8 cellular contexts compared by ENCODE assay signal in genomic region chr10:124722812-124723783, GRCh38. TPM values are rescaled to one million over a fixed set of nuclear protein-coding genes. Genes with fewer than 3 reads are reported as not detected.
A peak's percentile ranks its signal among the peaks of the same experiment; 100 is the strongest.
DNase-seq lines count a peak whose midpoint lies in the region; ATAC-seq and TF ChIP-seq lines count a peak whose summit lies in the region.

No MANE protein-coding gene starts in this region.

- no peaks in the 10 kb centered on the region for H3K27me3 ChIP-seq in BLaER1 treated with 17β-estradiol and CSF1 and Interleukin-3, amounts not matched to agents 10 nM and 100 nM
- no peaks in the 10 kb centered on the region for H3K27me3 ChIP-seq in cardiac muscle cell

- peaks cover 0 to 16% (median 0%) of the 10 kb centered on the region in 11 experiments; a peak in 4 of 22 replicates for H3K36me3 ChIP-seq in BLaER1 treated with 17β-estradiol and CSF1 and Interleukin-3, amounts not matched to agents 10 nM and 100 nM
- H3K36me3 ChIP-seq in cardiac muscle cell = no peaks in the 10 kb centered on the region

- ATAC-seq in GM19438 (IDR thresholded peaks at IDR 0.05; ENCODE audit: low read depth, unreplicated experiment) = peak; percentile 68
- ATAC-seq in HG03457 (IDR thresholded peaks at IDR 0.05; ENCODE audit: unreplicated experiment) = peak; percentile 52

- H3K4me1 ChIP-seq in BLaER1 treated with 17β-estradiol and CSF1 and Interleukin-3, amounts not matched to agents 10 nM and 100 nM = peaks cover 96 to 100% (median 99%) of the 10 kb centered on the region in 10 experiments
- H3K4me1 ChIP-seq in cardiac muscle cell (ENCODE audit: low read depth) = peaks cover 24% of the 10 kb centered on the region

- peak overlapping the region in 1 of 10 experiments; percentile 1; a peak in 1 of 20 replicates for H3K4me3 ChIP-seq in BLaER1 treated with 17β-estradiol and CSF1 and Interleukin-3, amounts not matched to agents 10 nM and 100 nM
- H3K4me3 ChIP-seq in cardiac muscle cell = no peak overlapping the region

- H3K9ac ChIP-seq in BLaER1 treated with 17β-estradiol and CSF1 and Interleukin-3, amounts not matched to agents 10 nM and 100 nM = peak overlapping the region; percentile 63 to 77 (median 68)

- H3K9me3 ChIP-seq in BLaER1 treated with 17β-estradiol and CSF1 and Interleukin-3, amounts not matched to agents 10 nM and 100 nM (replicated peaks in 1 of 11) = no peaks in the 10 kb centered on the region
- no peaks in the 10 kb centered on the region for H3K9me3 ChIP-seq in cardiac muscle cell (ENCODE audit: low read depth)

- peak overlapping the region; percentile 79 to 92 (median 86) for H3K4me2 ChIP-seq in BLaER1 treated with 17β-estradiol and CSF1 and Interleukin-3, amounts not matched to agents 10 nM and 100 nM

- no peak for TF ChIP-seq CTCF in cardiac muscle cell (IDR thresholded peaks at IDR 0.05; ENCODE audit: low read depth, low read length)

- peak overlapping the region; percentile 59 to 93 (median 76) for H3K27ac ChIP-seq in BLaER1 treated with 17β-estradiol and CSF1 and Interleukin-3, amounts not matched to agents 10 nM and 100 nM
- peak overlapping the region; percentile 55 for H3K27ac ChIP-seq in cardiac muscle cell

- DNase-seq in activated CD8-positive, alpha-beta memory T cell treated with anti-CD3 and anti-CD28 coated beads, Interleukin-2, amount 50 U/mL, for 24 hours (ENCODE audit: extremely low read depth) = peak; percentile 35
- DNase-seq in cardiac muscle cell (ENCODE audit: low read depth in 1 of 2, low spot score in 1 of 2) (no peak), iPS-NIHi11 (ENCODE audit: low spot score) (no peak), OCI-M2 (lab: John Stamatoyannopoulos, UW; ENCODE audit: unreplicated experiment) (no peak)
- DNase-seq in stimulated activated CD4-positive, alpha-beta T cell treated with anti-CD3 and anti-CD28 coated beads, Interleukin-2, amount 100 ng/mL, for 24 hours = peak; percentile 55 to 68

- H4K20me1 ChIP-seq in BLaER1 treated with 17β-estradiol and CSF1 and Interleukin-3, amounts not matched to agents 10 nM and 100 nM = peaks cover 0 to 56% (median 35%) of the 10 kb centered on the region in 11 experiments; a peak in 14 of 22 replicates

RNA-seq across cellular contexts. Expression of gene FAM53B, which starts 21.1 kb away (rescaled TPM):
- 28.7 and 34.8 TPM in 2 replicates for total RNA-seq in cardiac muscle cell
- polyA plus RNA-seq in cardiac muscle cell = 10.2 and 13.6 TPM in 2 replicates

Comparison
In these comparisons a context has a peak if more than half of its experiments do, and no peak if none do; other contexts are left out.
1. DNase-seq: peak in activated CD8-positive, alpha-beta memory T cell treated with anti-CD3 and anti-CD28 coated beads, Interleukin-2, amount 50 U/mL, for 24 hours (single experiment) and stimulated activated CD4-positive, alpha-beta T cell treated with anti-CD3 and anti-CD28 coated beads, Interleukin-2, amount 100 ng/mL, for 24 hours (2 of 2); none in cardiac muscle cell (0 of 2), iPS-NIHi11 (single experiment) and OCI-M2 (single experiment).